Comparison of ENCODE assay signal across 10 cellular contexts in the genomic region with DNA sequence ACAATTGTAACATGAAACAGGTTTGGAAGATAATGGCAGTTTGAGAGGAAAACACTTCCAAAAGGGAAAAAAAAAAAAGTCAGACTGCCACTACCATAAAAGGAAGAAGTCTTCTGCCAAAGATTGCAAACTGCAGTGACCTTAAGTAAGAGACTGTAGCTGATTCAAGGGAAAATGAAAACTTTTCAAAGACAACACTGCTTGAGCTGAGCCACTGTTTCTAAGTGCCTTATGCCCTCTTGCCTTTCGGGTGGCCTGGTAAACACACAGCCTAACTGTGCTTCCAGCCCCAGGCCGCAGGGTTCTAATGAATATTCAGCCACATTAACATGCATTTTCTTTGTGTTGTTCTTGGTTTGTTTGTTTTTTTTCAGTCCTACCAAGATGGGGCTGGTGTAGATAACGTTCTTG.
DNase-seq lines count a peak whose midpoint lies in the region; ATAC-seq, FAIRE-seq and TF ChIP-seq lines count a peak whose summit lies in the region.
"Had no signal": no experiment of that assay in that cellular context is flagged by ENCODE, and none has a peak within 500 bp of the region (broad histone marks: within the 10 kb centered on the region; RNA-seq: fewer than 3 reads in every experiment).

No MANE protein-coding gene starts in this region.

- FAIRE-seq in kidney (lab: Jason Lieb, UNC) = peak; percentile 42

- peak overlapping the region; percentile 94 for H3K18ac ChIP-seq in IMR-90 (ENCODE audit: low read depth, low read length)

- H3K79me1 ChIP-seq in IMR-90 (ENCODE audit: low read depth in 1 of 2, low read length in 2 of 2) = peaks cover 20 to 60% of the 10 kb centered on the region in 2 experiments

- H2BK15ac ChIP-seq in IMR-90 (ENCODE audit: low read depth, low read length) = peak overlapping the region; percentile 97; the same call in 2 of the 3 replicates

- TF ChIP-seq CTCF in IMR-90 (conservative IDR thresholded peaks at IDR 0.05; ENCODE audit: low read depth, low read length) (no peak), kidney (IDR thresholded peaks at IDR 0.05; ENCODE audit: borderline replicate concordance, extremely low read depth, insufficient read depth) (no peak)

- H3K36me3 Mint-ChIP-seq in activated CD4-positive, alpha-beta T cell treated with anti-CD3 and anti-CD28 coated beads, Interleukin-2, amount 10 ng/mL, durations not matched to agents 24 days and 14 days (ENCODE audit: low read depth) = no peaks in the 10 kb centered on the region

- H3K27me3 Mint-ChIP-seq in activated CD4-positive, alpha-beta T cell treated with anti-CD3 and anti-CD28 coated beads, Interleukin-2, amount 10 ng/mL, durations not matched to agents 24 days and 14 days = no peaks in the 10 kb centered on the region
- H3K27me3 Mint-ChIP-seq: dendritic cell treated with granulocyte-macrophage colony-stimulating factor and Interleukin-4, amounts not matched to agents 40 ng/mL and 50 ng/mL, for 4 days; stimulated activated naive CD8-positive, alpha-beta T cell treated with anti-CD3 and anti-CD28 coated beads, Interleukin-15, Interleukin-2, amounts not matched to agents 100 ng/mL and 50 ng/mL, for 24 hours had no signal

- no peak overlapping the region for H3K27ac Mint-ChIP-seq in activated CD4-positive, alpha-beta T cell treated with anti-CD3 and anti-CD28 coated beads, Interleukin-2, amount 10 ng/mL, durations not matched to agents 24 days and 14 days
- H3K27ac Mint-ChIP-seq: dendritic cell treated with granulocyte-macrophage colony-stimulating factor and Interleukin-4, amounts not matched to agents 40 ng/mL and 50 ng/mL, for 4 days; stimulated activated naive CD8-positive, alpha-beta T cell treated with anti-CD3 and anti-CD28 coated beads, Interleukin-15, Interleukin-2, amounts not matched to agents 100 ng/mL and 50 ng/mL, for 24 hours had no signal

- H2AK5ac ChIP-seq in IMR-90 (ENCODE audit: low read depth, low read length) = peak overlapping the region; percentile 98

- peak overlapping the region; percentile 95 for H2BK20ac ChIP-seq in IMR-90 (ENCODE audit: low read depth, low read length)

- no peaks in the 10 kb centered on the region for H3K4me1 Mint-ChIP-seq in activated CD4-positive, alpha-beta T cell treated with anti-CD3 and anti-CD28 coated beads, Interleukin-2, amount 10 ng/mL, durations not matched to agents 24 days and 14 days

- H2BK5ac ChIP-seq in IMR-90 (ENCODE audit: low read depth, low read length, poor library complexity, severe bottlenecking) = peak overlapping the region; percentile 97

- peak overlapping the region; percentile 96 for H2BK120ac ChIP-seq in IMR-90 (ENCODE audit: low read depth, low read length)

- peak overlapping the region; percentile 55 for H4K5ac ChIP-seq in IMR-90 (ENCODE audit: low read depth, low read length)

- in situ Hi-C loops in IMR-90 (cut with MboI; ENCODE audit: low sequenced_read_pairs) = no loop called here

- DNase-seq in IMR-90 = peak; percentile 84
- peak; percentile 13 for DNase-seq in cerebellar cortex (ENCODE audit: low spot score)
- no peak for DNase-seq in kidney
- peak; percentile 80 for DNase-seq in stromal cell of bone marrow (ENCODE audit: low read depth)
- DNase-seq in stimulated activated CD4-positive, alpha-beta T cell treated with anti-CD3 and anti-CD28 coated beads, Interleukin-4, amount 100 ng/mL, for 1 hour = no peak
- no peak for DNase-seq in activated CD4-positive, alpha-beta T cell treated with anti-CD3 and anti-CD28 coated beads, Interleukin-2, amount 10 ng/mL, durations not matched to agents 24 days and 14 days

- H3K4me3 ChIP-seq in IMR-90 (ENCODE audit: insufficient read depth, low read depth, low read length) (no peak overlapping the region), kidney (ENCODE audit: low read length in 2 of 2) (no peak overlapping the region)

- ATAC-seq in IMR-90 (ENCODE audit: low read depth) = peak; percentile 81
- ATAC-seq in HG03521 (IDR thresholded peaks at IDR 0.05; ENCODE audit: unreplicated experiment) = no peak
- ATAC-seq: HCT116 had no signal

- H3K23ac ChIP-seq in IMR-90 (ENCODE audit: low read depth, low read length) = peak overlapping the region; percentile 86

- H4K8ac ChIP-seq in IMR-90 (ENCODE audit: low read depth in 2 of 2, low read length in 2 of 2) = peak overlapping the region; percentile 84 to 97

- no TSS peak for BruUV-seq in IMR-90 (replicated peaks; lab: Mats Ljungman, UMichigan)

- H3K4me3 Mint-ChIP-seq in activated CD4-positive, alpha-beta T cell treated with anti-CD3 and anti-CD28 coated beads, Interleukin-2, amount 10 ng/mL, durations not matched to agents 24 days and 14 days = no peak overlapping the region
- H3K4me3 Mint-ChIP-seq: dendritic cell treated with granulocyte-macrophage colony-stimulating factor and Interleukin-4, amounts not matched to agents 40 ng/mL and 50 ng/mL, for 4 days; stimulated activated naive CD8-positive, alpha-beta T cell treated with anti-CD3 and anti-CD28 coated beads, Interleukin-15, Interleukin-2, amounts not matched to agents 100 ng/mL and 50 ng/mL, for 24 hours had no signal

- H2AFZ ChIP-seq in IMR-90 (replicated peaks; ENCODE audit: low read length, poor library complexity) = peak overlapping the region; percentile 72

- H3K56ac ChIP-seq in IMR-90 (ENCODE audit: extremely low read depth, insufficient read depth, low read length) = peak overlapping the region; percentile 97

- H3K4me1 ChIP-seq in IMR-90 (ENCODE audit: control insufficient read depth, insufficient read depth, low read length) (peaks cover 18% of the 10 kb centered on the region), kidney (ENCODE audit: control insufficient read depth in 1 of 2, insufficient read depth in 1 of 2, low read depth in 1 of 2, low read length in 2 of 2) (peaks cover 11 to 12% of the 10 kb centered on the region in 2 donors)

- H3K27ac ChIP-seq in IMR-90 (ENCODE audit: insufficient read depth, low read length) = peak overlapping the region; percentile 100
- H3K27ac ChIP-seq in kidney (ENCODE audit: low read depth in 2 of 2, low read length in 2 of 2) = no peak overlapping the region

- peaks cover 12% of the 10 kb centered on the region for H3K9me1 ChIP-seq in IMR-90 (ENCODE audit: insufficient read depth, low read length)

- no peaks in the 10 kb centered on the region for H4K20me1 ChIP-seq in IMR-90 (ENCODE audit: insufficient read depth, low read length)

- peak overlapping the region; percentile 40 for H3K4me2 ChIP-seq in IMR-90 (ENCODE audit: low read depth, low read length)

- peak overlapping the region; percentile 98 for H3K9ac ChIP-seq in IMR-90 (ENCODE audit: low read depth, low read length)
- no peak overlapping the region for H3K9ac ChIP-seq in kidney (ENCODE audit: low read length in 2 of 2)

- dilution Hi-C loops in IMR-90 (cut with HindIII; ENCODE audit: low sequenced_read_pairs, unreplicated experiment) = no loop called here

- TF ChIP-seq RAD21 in IMR-90 (IDR thresholded peaks at IDR 0.05; ENCODE audit: low read length) = no peak

- peak overlapping the region; percentile 96 for H3K14ac ChIP-seq in IMR-90 (replicated peaks; ENCODE audit: low read depth, low read length)

- H3K9me3 ChIP-seq in IMR-90 (ENCODE audit: control insufficient read depth, insufficient read depth, low read length) (no peaks in the 10 kb centered on the region), kidney (ENCODE audit: control insufficient read depth in 1 of 2, low read length in 2 of 2) (no peaks in the 10 kb centered on the region)

- WGBS in IMR-90 (ENCODE audit: extremely low coverage in 2 of 2, insufficient read length in 1 of 2), 2 experiments = no CpG with 5 or more reads among the region's 3 CpGs

- peak overlapping the region; percentile 93 for H4K91ac ChIP-seq in IMR-90 (ENCODE audit: insufficient read depth, low read depth, low read length)

- H3K36me3 ChIP-seq in IMR-90 (ENCODE audit: control insufficient read depth, insufficient read depth, low read length) (no peaks in the 10 kb centered on the region; the same call in 1 of the 2 replicates), kidney (ENCODE audit: control insufficient read depth in 1 of 2, insufficient read depth in 2 of 2, low read length in 2 of 2) (no peaks in the 10 kb centered on the region)

- POLR2A ChIA-PET in IMR-90 (lab: Charles Lee; ENCODE audit: unreplicated experiment) = interaction anchor here (0.6 to 0.7 kb wide), 3 partner anchors 10 to 440 kb away, joined by 4 to 10 read pairs (median 7); no protein-coding TSS in a partner anchor

- CTCF ChIA-PET in IMR-90 (lab: Yijun Ruan, JAX) = interaction anchor here (0.6 to 0.8 kb wide), 3 partner anchors 20 to 258 kb away, joined by 3 to 4 read pairs (median 3); no protein-coding TSS in a partner anchor

- intact Hi-C loops in IMR-90 (cut with micrococcal nuclease) (loop anchor here (5.0 kb wide), 6 partner anchors 99 to 351 kb away; no protein-coding TSS in a partner anchor), kidney (cut with DNase I) (no loop called here)
- intact Hi-C loops in activated CD4-positive, alpha-beta T cell treated with anti-CD3 and anti-CD28 coated beads, Interleukin-2, amount 10 ng/mL, durations not matched to agents 24 days and 14 days (cut with micrococcal nuclease) = loop anchor here (10.0 kb wide), 1 partner anchor 61 kb away; no protein-coding TSS in a partner anchor

- TF ChIP-seq POLR2A in IMR-90 (IDR thresholded peaks at IDR 0.05; ENCODE audit: low read depth, low read length) = no peak

- H2AK9ac ChIP-seq in IMR-90 (replicated peaks; ENCODE audit: low read depth, low read length, poor library complexity) = peak overlapping the region; percentile 77

- H3K4ac ChIP-seq in IMR-90 (ENCODE audit: low read depth, low read length) = peak overlapping the region; percentile 97

- no peaks in the 10 kb centered on the region for H3K27me3 ChIP-seq in IMR-90 (ENCODE audit: control insufficient read depth, insufficient read depth, low read length)

- no peaks in the 10 kb centered on the region for H3K9me3 Mint-ChIP-seq in activated CD4-positive, alpha-beta T cell treated with anti-CD3 and anti-CD28 coated beads, Interleukin-2, amount 10 ng/mL, durations not matched to agents 24 days and 14 days
- H3K9me3 Mint-ChIP-seq: dendritic cell treated with granulocyte-macrophage colony-stimulating factor and Interleukin-4, amounts not matched to agents 40 ng/mL and 50 ng/mL, for 4 days; stimulated activated naive CD8-positive, alpha-beta T cell treated with anti-CD3 and anti-CD28 coated beads, Interleukin-15, Interleukin-2, amounts not matched to agents 100 ng/mL and 50 ng/mL, for 24 hours had no signal

TF ChIP-seq in IMR-90, 13 proteins besides CTCF, POLR2A, EP300 and RAD21:
- peak; percentile 47; the same call in 1 of the 2 replicates for TF ChIP-seq CEBPB (IDR thresholded peaks at IDR 0.05; ENCODE audit: low read depth, low read length)
- TF ChIP-seq MAFK (IDR thresholded peaks at IDR 0.05; ENCODE audit: low read depth, low read length) = no peak

Comparison
In these comparisons a context has a peak if more than half of its experiments do, and no peak if none do; other contexts are left out.
1. DNase-seq: peak in IMR-90 (single experiment), cerebellar cortex (single experiment) and stromal cell of bone marrow (single experiment); none in kidney (single experiment), stimulated activated CD4-positive, alpha-beta T cell treated with anti-CD3 and anti-CD28 coated beads, Interleukin-4, amount 100 ng/mL, for 1 hour (single experiment) and activated CD4-positive, alpha-beta T cell treated with anti-CD3 and anti-CD28 coated beads, Interleukin-2, amount 10 ng/mL, durations not matched to agents 24 days and 14 days (single experiment).